In the genomic region with DNA sequence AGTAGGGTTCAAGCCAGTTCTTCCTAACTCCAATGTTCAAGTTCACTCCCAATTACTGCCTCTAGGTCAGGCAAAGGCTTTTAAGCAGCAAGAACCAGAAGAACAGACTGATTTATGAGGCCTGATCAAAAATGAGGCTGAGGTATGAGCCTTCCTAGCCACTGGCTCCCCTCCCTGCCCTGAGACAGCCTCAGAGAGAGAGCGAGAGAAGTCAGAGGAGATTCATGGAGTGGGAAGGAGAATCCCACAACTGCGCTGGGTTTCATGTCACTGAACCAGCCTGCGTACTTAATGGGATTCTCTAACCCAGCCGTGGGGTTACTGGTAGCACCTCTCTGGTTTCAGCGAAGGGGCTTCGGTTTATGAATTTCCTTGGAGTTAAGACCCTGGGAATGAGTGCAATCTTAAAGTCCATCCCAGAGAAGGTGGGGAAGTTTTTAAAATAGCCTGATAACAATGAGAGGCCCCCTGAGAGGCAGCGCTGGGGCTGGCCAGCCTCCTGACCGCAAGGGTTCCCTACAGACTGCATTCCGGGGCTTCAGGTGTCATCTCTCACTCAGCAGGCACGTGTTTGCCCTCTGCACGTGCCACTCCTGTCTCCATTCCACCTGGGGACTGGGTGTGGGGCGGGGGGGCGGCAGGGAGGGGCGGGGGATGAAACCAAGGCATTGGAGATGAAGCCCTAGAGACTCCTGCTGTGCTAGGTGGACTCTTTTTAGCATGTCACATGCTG, we compare ENCODE assay signal across 16 cellular contexts. TPM values are rescaled to one million over a fixed set of nuclear protein-coding genes. Genes with fewer than 3 reads are reported as not detected.
DNase-seq lines count a peak whose midpoint lies in the region; ATAC-seq, FAIRE-seq and TF ChIP-seq lines count a peak whose summit lies in the region.
"Had no signal": no experiment of that assay in that cellular context is flagged by ENCODE, and none has a peak within 500 bp of the region (broad histone marks: within the 10 kb centered on the region; RNA-seq: fewer than 3 reads in every experiment).

No MANE protein-coding gene starts in this region.

- no peak for FAIRE-seq in RCC 7860 (lab: Jason Lieb, UNC)
- FAIRE-seq: bronchial epithelial cell had no signal

- TF ChIP-seq CTCF in mesothelial cell of epicardium (IDR thresholded peaks at IDR 0.05; ENCODE audit: unreplicated experiment) (no peak), natural killer cell (IDR thresholded peaks at IDR 0.05) (no peak)

- no peak overlapping the region for H3K4me3 Mint-ChIP-seq in mesothelial cell of epicardium
- H3K4me3 Mint-ChIP-seq in natural killer cell: no peak overlapping the region
- H3K4me3 Mint-ChIP-seq: activated CD8-positive, alpha-beta T cell treated with anti-CD3 and anti-CD28 coated beads, Interleukin-2, amount 10 ng/mL, durations not matched to agents 7 days and 5 days had no signal

- intact Hi-C loops in natural killer cell (cut with micrococcal nuclease): no loop called here

- no peak for ATAC-seq in natural killer cell
- ATAC-seq: activated CD8-positive, alpha-beta T cell treated with anti-CD3 and anti-CD28 coated beads, Interleukin-2, amount 10 ng/mL, durations not matched to agents 7 days and 5 days; gastroesophageal sphincter had no signal

- H3K4me1 Mint-ChIP-seq in mesothelial cell of epicardium (peaks cover 63% of the 10 kb centered on the region), natural killer cell (peaks cover 0 to 4% of the 10 kb centered on the region in 2 donors)

- H3K27ac Mint-ChIP-seq in mesothelial cell of epicardium (peak overlapping the region; percentile 96), natural killer cell (no peak overlapping the region)
- H3K27ac Mint-ChIP-seq: activated CD8-positive, alpha-beta T cell treated with anti-CD3 and anti-CD28 coated beads, Interleukin-2, amount 10 ng/mL, durations not matched to agents 7 days and 5 days had no signal

- DNase-seq in DMS79 (lab: John Stamatoyannopoulos, UW): peak; percentile 21
- DNase-seq in LoVo (ENCODE audit: low spot score): peak; percentile 28
- DNase-seq in amniotic epithelial cell (ENCODE audit: low read depth): peak; percentile 59
- DNase-seq in mesothelial cell of epicardium (ENCODE audit: low spot score in 2 of 2, unreplicated experiment in 2 of 2): no peak
- no peak for DNase-seq in activated gamma-delta T cell treated with Interleukin-2 at 50 U/mL for 16 hours
- no peak for DNase-seq in natural killer cell
- no peak for DNase-seq in RCC 7860 (ENCODE audit: low spot score)
- DNase-seq in activated naive CD4-positive, alpha-beta T cell (lab: John Stamatoyannopoulos, UW): no peak
- DNase-seq: activated CD4-positive, CD25-positive, alpha-beta regulatory T cell; activated CD8-positive, alpha-beta T cell treated with anti-CD3 and anti-CD28 coated beads, Interleukin-2, amount 10 ng/mL, durations not matched to agents 7 days and 5 days; activated T-cell treated with anti-CD3 and anti-CD28 coated beads, Interleukin-2, amount 50 U/mL, for 48 hours; dorsolateral prefrontal cortex; posterior cingulate gyrus; stimulated activated CD4-positive, alpha-beta T cell treated with anti-CD3 and anti-CD28 coated beads, Interleukin-4, amount 100 ng/mL, for 4 hours had no signal

- H3K27me3 Mint-ChIP-seq in mesothelial cell of epicardium (ENCODE audit: low read depth) (no peaks in the 10 kb centered on the region), natural killer cell (ENCODE audit: low read depth in 2 of 2) (peaks cover 18 to 27% of the 10 kb centered on the region in 2 donors)

- H3K36me3 Mint-ChIP-seq in mesothelial cell of epicardium (no peaks in the 10 kb centered on the region), natural killer cell (no peaks in the 10 kb centered on the region)

- H3K9me3 Mint-ChIP-seq in mesothelial cell of epicardium (no peaks in the 10 kb centered on the region), natural killer cell (no peaks in the 10 kb centered on the region)

RNA-seq across cellular contexts. Expression of gene GPRC5A, which starts 6.1 kb away (rescaled TPM):
- total RNA-seq in mesothelial cell of epicardium (107 to 116 TPM (median 108 TPM) in 3 replicates), natural killer cell (under 1 TPM in 2 of 3 donors, not detected in 1; 0.09 to 0.28 TPM)
- total RNA-seq: activated CD8-positive, alpha-beta T cell treated with anti-CD3 and anti-CD28 coated beads, Interleukin-2, amount 10 ng/mL, durations not matched to agents 7 days and 5 days had no signal

Comparison
In these comparisons a context has a peak if more than half of its experiments do, and no peak if none do; other contexts are left out.
1. DNase-seq: peak in DMS79 (single experiment), LoVo (single experiment) and amniotic epithelial cell (single experiment); none in mesothelial cell of epicardium (0 of 2), activated gamma-delta T cell treated with Interleukin-2 at 50 U/mL for 16 hours (single experiment), natural killer cell (single experiment), RCC 7860 (single experiment) and activated naive CD4-positive, alpha-beta T cell (0 of 4).
2. RNA of gene GPRC5A, which starts 6.1 kb away (total RNA-seq): 107 to 116 TPM in mesothelial cell of epicardium; 0.09 to 0.28 TPM in natural killer cell; every median in the first group is over 10 times any median in the second.